In genomic region chr1:116879478-116880133, GRCh38 we compare ENCODE assay signal across 8 cellular contexts. TPM values are rescaled to one million over a fixed set of nuclear protein-coding genes. Genes with fewer than 3 reads are reported as not detected.
DNase-seq lines count a peak whose midpoint lies in the region; ATAC-seq and TF ChIP-seq lines count a peak whose summit lies in the region.
"Had no signal": no experiment of that assay in that cellular context is flagged by ENCODE, and none has a peak within 500 bp of the region (broad histone marks: within the 10 kb centered on the region; RNA-seq: fewer than 3 reads in every experiment).

No MANE protein-coding gene starts in this region.

- no peaks in the 10 kb centered on the region for H3K36me3 ChIP-seq in sigmoid colon

- no peak for TF ChIP-seq EP300 in sigmoid colon (IDR thresholded peaks at IDR 0.05)

- intact Hi-C loops in dorsolateral prefrontal cortex (cut with DNase I) = no loop called here
- intact Hi-C loops in sigmoid colon (cut with DNase I) = loop anchor here (2.0 kb wide), 1 partner anchor 29 kb away; the partner anchor contains the start of gene PTGFRN

- no peak for TF ChIP-seq POLR2A in sigmoid colon (IDR thresholded peaks at IDR 0.05)

- no peak for DNase-seq in dorsolateral prefrontal cortex
- no peak for DNase-seq in sigmoid colon
- DNase-seq in GF-D8 (lab: John Stamatoyannopoulos, UW) = no peak
- DNase-seq in medulla oblongata (ENCODE audit: extremely low spot score) = no peak
- DNase-seq in GM03348 (ENCODE audit: low spot score) = no peak
- DNase-seq: stimulated activated CD4-positive, alpha-beta T cell treated with anti-CD3 and anti-CD28 coated beads, Interleukin-12 subunit alpha, Interleukin-12 subunit beta, amount 100 ng/mL, for 4 hours had no signal

- WGBS in sigmoid colon, 2 donors = 87 to 95% methylated on average over 10 of the region's 10 CpGs

- ATAC-seq in GM18498 (IDR thresholded peaks at IDR 0.05; ENCODE audit: unreplicated experiment) (peak; percentile 26), HG02588 (IDR thresholded peaks at IDR 0.05; ENCODE audit: unreplicated experiment) (peak; percentile 9)

- no peaks in the 10 kb centered on the region for H3K9me3 ChIP-seq in sigmoid colon

- no peak for TF ChIP-seq CTCF in dorsolateral prefrontal cortex (IDR thresholded peaks at IDR 0.05 in 54 of 56, conservative IDR thresholded peaks at IDR 0.05 in 2 of 56; ENCODE audit: low read depth in 1 of 56, partially characterized antibody in 56 of 56)
- TF ChIP-seq CTCF in sigmoid colon (IDR thresholded peaks at IDR 0.05) = no peak

- peaks cover 0 to under 1% (median 0%) of the 10 kb centered on the region in 45 donors for H3K27me3 ChIP-seq in dorsolateral prefrontal cortex
- no peaks in the 10 kb centered on the region for H3K27me3 ChIP-seq in sigmoid colon

- peak overlapping the region in 39 of 59 donors; percentile 2 to 81 (median 55) for H3K27ac ChIP-seq in dorsolateral prefrontal cortex
- peak overlapping the region in 3 of 4 donors; percentile 62 to 74 (median 69) for H3K27ac ChIP-seq in sigmoid colon

- peaks cover 0 to 40% (median 27%) of the 10 kb centered on the region in 4 donors for H3K4me1 ChIP-seq in sigmoid colon

- peak overlapping the region in 8 of 59 donors; percentile 39 to 68 (median 57) for H3K4me3 ChIP-seq in dorsolateral prefrontal cortex
- no peak overlapping the region for H3K4me3 ChIP-seq in sigmoid colon

RNA-seq across cellular contexts. Expression of gene PTGFRN, which starts 30.1 kb away (rescaled TPM):
- total RNA-seq in dorsolateral prefrontal cortex (10 to 100 TPM; 10.1 to 48.6 (median 27.8) TPM), sigmoid colon (100 to 1,000 TPM in 2 of 4 donors, 10 to 100 TPM in 2; 77.3 to 179 (median 109) TPM)
- polyA plus RNA-seq in sigmoid colon = 10 to 100 TPM in 2 of 3 donors, 1 to 10 TPM in 1; 6.6 to 38.8 (median 11.8) TPM
